In genomic region chr2:221137385-221137784, GRCh38 we compare ENCODE assay signal across 20 cellular contexts.
A peak's percentile ranks its signal among the peaks of the same experiment; 100 is the strongest.
DNase-seq lines count a peak whose midpoint lies in the region; ATAC-seq and FAIRE-seq lines count a peak whose summit lies in the region.
"Had no signal": no experiment of that assay in that cellular context is flagged by ENCODE, and none has a peak within 500 bp of the region (broad histone marks: within the 10 kb centered on the region; RNA-seq: fewer than 3 reads in every experiment).

No MANE protein-coding gene starts in this region.

- H3K4me3 ChIP-seq in small intestine (ENCODE audit: low read depth in 1 of 2, low read length in 2 of 2) = no peak overlapping the region
- H3K4me3 ChIP-seq: GM23248, MG63, PC-9 had no signal

- no peaks in the 10 kb centered on the region for H3K9me3 ChIP-seq in small intestine (ENCODE audit: control insufficient read depth, low read depth)
- H3K9me3 ChIP-seq: MG63 had no signal

- H3K4me1 ChIP-seq in small intestine (ENCODE audit: control insufficient read depth in 2 of 2, insufficient read depth in 1 of 2, low read depth in 1 of 2, low read length in 1 of 2) = no peaks in the 10 kb centered on the region

- H3K27ac ChIP-seq in small intestine (ENCODE audit: low read depth in 1 of 2, low read length in 1 of 2) = no peak overlapping the region
- H3K27ac ChIP-seq: C4-2B, GM23248, PC-9 had no signal

- peak; percentile 49 for ATAC-seq in GM18868 (IDR thresholded peaks at IDR 0.05; ENCODE audit: unreplicated experiment)
- peak; percentile 41 for ATAC-seq in HG02678 (IDR thresholded peaks at IDR 0.05; ENCODE audit: unreplicated experiment)
- no peak for ATAC-seq in HG02623 (IDR thresholded peaks at IDR 0.05; ENCODE audit: unreplicated experiment)

- H3K27me3 ChIP-seq in small intestine (ENCODE audit: control insufficient read depth in 2 of 2, insufficient read depth in 2 of 2, low read length in 2 of 2) = no peaks in the 10 kb centered on the region
- H3K27me3 ChIP-seq: MG63 had no signal

- WGBS in small intestine, 3 donors = 72 to 87% (median 75%) methylated on average over 2 of the region's 2 CpGs

- no peak for FAIRE-seq in small intestine (lab: Jason Lieb, UNC)

- DNase-seq in MV-4-11 (lab: John Stamatoyannopoulos, UW) (peak; percentile 11), NCI-H82 (lab: John Stamatoyannopoulos, UW) (no peak), small intestine (no peak), CD1c-positive myeloid dendritic cell (ENCODE audit: extremely low spot score) (no peak)
- DNase-seq: ACHN, GDM1, GM23248, HCEC 1CT, Kasumi-1, MG63, NCI-H1105 treated with DMSO at 0.1 percent for 48 hours, NCI-H1694, NCI-H2081 treated with DMSO at 0.1 percent for 48 hours, NCI-H748 treated with DMSO at 0.1 percent for 48 hours, PC-9, T1000 had no signal

- H3K36me3 ChIP-seq in small intestine (ENCODE audit: control insufficient read depth in 2 of 2, insufficient read depth in 2 of 2, low read length in 2 of 2) = no peaks in the 10 kb centered on the region
- H3K36me3 ChIP-seq: MG63 had no signal
